23 cellular contexts compared by ENCODE assay signal in genomic region chr2:109681633-109682032, GRCh38.
DNase-seq lines count a peak whose midpoint lies in the region; ATAC-seq and TF ChIP-seq lines count a peak whose summit lies in the region.
"Had no signal": no experiment of that assay in that cellular context is flagged by ENCODE, and none has a peak within 500 bp of the region (broad histone marks: within the 10 kb centered on the region; RNA-seq: fewer than 3 reads in every experiment).

No MANE protein-coding gene starts in this region.

- H3K9me3 ChIP-seq in left ventricle myocardium inferior (replicated peaks) (no peaks in the 10 kb centered on the region), right atrium auricular region (no peaks in the 10 kb centered on the region)
- no peaks in the 10 kb centered on the region for H3K9me3 ChIP-seq in naive thymus-derived CD4-positive, alpha-beta T cell (ENCODE audit: control insufficient read depth in 2 of 3, low read length in 3 of 3)
- H3K9me3 ChIP-seq: BLaER1 treated with 17β-estradiol and CSF1 and Interleukin-3, amounts not matched to agents 10 nM and 100 nM; SJSA1 had no signal

- POLR2A ChIA-PET in naive thymus-derived CD4-positive, alpha-beta T cell (lab: Charles Lee), result no interaction called here

- peaks cover 54% of the 10 kb centered on the region for H3K4me1 Mint-ChIP-seq in mesothelial cell of epicardium
- no peaks in the 10 kb centered on the region for H3K4me1 Mint-ChIP-seq in stimulated activated memory B cell treated with anti-CD40 and anti-IgM and Interleukin-4, amounts not matched to agents 10 μg/mL and 1 μg/mL and 100 μg/mL, for 72 hours
- no peaks in the 10 kb centered on the region for H3K4me1 Mint-ChIP-seq in naive thymus-derived CD4-positive, alpha-beta T cell

- H3K27me3 ChIP-seq in left ventricle myocardium inferior (ENCODE audit: low read depth), result no peaks in the 10 kb centered on the region
- H3K27me3 ChIP-seq in right atrium auricular region, result no peaks in the 10 kb centered on the region
- no peaks in the 10 kb centered on the region for H3K27me3 ChIP-seq in naive thymus-derived CD4-positive, alpha-beta T cell (ENCODE audit: control insufficient read depth in 2 of 2, insufficient read depth in 2 of 2, low read length in 2 of 2)
- H3K27me3 ChIP-seq: BLaER1 treated with 17β-estradiol and CSF1 and Interleukin-3, amounts not matched to agents 10 nM and 100 nM; SJSA1 had no signal

- H3K27ac ChIP-seq in left ventricle myocardium inferior (replicated peaks) (peak overlapping the region; percentile 29), right atrium auricular region (no peak overlapping the region)
- H3K27ac ChIP-seq in naive thymus-derived CD4-positive, alpha-beta T cell (ENCODE audit: low read depth, low read length), result no peak overlapping the region
- H3K27ac ChIP-seq: BLaER1 treated with 17β-estradiol and CSF1 and Interleukin-3, amounts not matched to agents 10 nM and 100 nM; GM23248; KMS-11; SJSA1 had no signal

- H3K36me3 ChIP-seq in left ventricle myocardium inferior (no peaks in the 10 kb centered on the region), right atrium auricular region (no peaks in the 10 kb centered on the region)
- no peaks in the 10 kb centered on the region for H3K36me3 ChIP-seq in naive thymus-derived CD4-positive, alpha-beta T cell (ENCODE audit: control insufficient read depth in 2 of 3, insufficient read depth in 3 of 3, low read length in 3 of 3)
- H3K36me3 ChIP-seq: BLaER1 treated with 17β-estradiol and CSF1 and Interleukin-3, amounts not matched to agents 10 nM and 100 nM; SJSA1 had no signal

- CTCF ChIA-PET in naive thymus-derived CD4-positive, alpha-beta T cell (lab: Charles Lee), result no interaction called here

- H3K9me3 Mint-ChIP-seq in mesothelial cell of epicardium, result no peaks in the 10 kb centered on the region
- no peaks in the 10 kb centered on the region for H3K9me3 Mint-ChIP-seq in stimulated activated memory B cell treated with anti-CD40 and anti-IgM and Interleukin-4, amounts not matched to agents 10 μg/mL and 1 μg/mL and 100 μg/mL, for 72 hours
- H3K9me3 Mint-ChIP-seq in naive thymus-derived CD4-positive, alpha-beta T cell, result peaks cover 0 to under 1% (median 0%) of the 10 kb centered on the region in 11 donors
- H3K9me3 Mint-ChIP-seq: CD4-positive, alpha-beta memory T cell; H9 had no signal

- TF ChIP-seq CTCF in left ventricle myocardium inferior (IDR thresholded peaks at IDR 0.05; ENCODE audit: borderline replicate concordance), result no peak
- no peak for TF ChIP-seq CTCF in right atrium auricular region (IDR thresholded peaks at IDR 0.05)
- no peak for TF ChIP-seq CTCF in mesothelial cell of epicardium (IDR thresholded peaks at IDR 0.05; ENCODE audit: unreplicated experiment)

- H3K27ac Mint-ChIP-seq in mesothelial cell of epicardium, result peak overlapping the region; percentile 95
- H3K27ac Mint-ChIP-seq in stimulated activated memory B cell treated with anti-CD40 and anti-IgM and Interleukin-4, amounts not matched to agents 10 μg/mL and 1 μg/mL and 100 μg/mL, for 72 hours, result no peak overlapping the region
- no peak overlapping the region for H3K27ac Mint-ChIP-seq in naive thymus-derived CD4-positive, alpha-beta T cell
- H3K27ac Mint-ChIP-seq: CD4-positive, alpha-beta memory T cell; H9 had no signal

- no peaks in the 10 kb centered on the region for H3K36me3 Mint-ChIP-seq in mesothelial cell of epicardium
- H3K36me3 Mint-ChIP-seq in stimulated activated memory B cell treated with anti-CD40 and anti-IgM and Interleukin-4, amounts not matched to agents 10 μg/mL and 1 μg/mL and 100 μg/mL, for 72 hours, result no peaks in the 10 kb centered on the region
- no peaks in the 10 kb centered on the region for H3K36me3 Mint-ChIP-seq in naive thymus-derived CD4-positive, alpha-beta T cell
- H3K36me3 Mint-ChIP-seq: CD4-positive, alpha-beta memory T cell had no signal

- peak; percentile 10 for ATAC-seq in stimulated activated memory B cell treated with anti-CD40 and anti-IgM and Interleukin-4, amounts not matched to agents 10 μg/mL and 1 μg/mL and 100 μg/mL, for 72 hours
- no peak for ATAC-seq in GM21737 (IDR thresholded peaks at IDR 0.05; ENCODE audit: unreplicated experiment)
- ATAC-seq in naive thymus-derived CD4-positive, alpha-beta T cell, result no peak
- ATAC-seq: GM12878 had no signal

- H3K4me1 ChIP-seq in left ventricle myocardium inferior (peaks cover 34% of the 10 kb centered on the region), right atrium auricular region (no peaks in the 10 kb centered on the region)
- no peaks in the 10 kb centered on the region for H3K4me1 ChIP-seq in naive thymus-derived CD4-positive, alpha-beta T cell (ENCODE audit: control insufficient read depth in 2 of 2, insufficient read depth in 2 of 2, low read length in 2 of 2)
- H3K4me1 ChIP-seq: SJSA1 had no signal

- DNase-seq in left ventricle myocardium inferior (no peak), right atrium auricular region (ENCODE audit: low spot score) (no peak), mesothelial cell of epicardium (ENCODE audit: low spot score in 2 of 2, unreplicated experiment in 2 of 2) (no peak), NCI-H187 (lab: John Stamatoyannopoulos, UW) (no peak)
- DNase-seq in naive thymus-derived CD4-positive, alpha-beta T cell, result no peak
- DNase-seq: 8988T; CD4-positive, alpha-beta memory T cell; DND-41; GM23248; H9; IMR-90; NCI-H1105; NCI-H146; NCI-H2081 treated with DMSO at 0.1 percent for 48 hours; NCI-H446; NCI-H526; OCI-M1 had no signal

- H3K4me3 ChIP-seq in left ventricle myocardium inferior (no peak overlapping the region), right atrium auricular region (no peak overlapping the region)
- H3K4me3 ChIP-seq in naive thymus-derived CD4-positive, alpha-beta T cell (ENCODE audit: low read length), result no peak overlapping the region
- H3K4me3 ChIP-seq: BLaER1 treated with 17β-estradiol and CSF1 and Interleukin-3, amounts not matched to agents 10 nM and 100 nM; GM12878; GM23248; SJSA1 had no signal

- no peak overlapping the region for H3K4me3 Mint-ChIP-seq in mesothelial cell of epicardium
- no peak overlapping the region for H3K4me3 Mint-ChIP-seq in stimulated activated memory B cell treated with anti-CD40 and anti-IgM and Interleukin-4, amounts not matched to agents 10 μg/mL and 1 μg/mL and 100 μg/mL, for 72 hours
- no peak overlapping the region for H3K4me3 Mint-ChIP-seq in naive thymus-derived CD4-positive, alpha-beta T cell
- H3K4me3 Mint-ChIP-seq: CD4-positive, alpha-beta memory T cell; H9 had no signal

- H3K27me3 Mint-ChIP-seq in mesothelial cell of epicardium (ENCODE audit: low read depth), result no peaks in the 10 kb centered on the region
- H3K27me3 Mint-ChIP-seq in stimulated activated memory B cell treated with anti-CD40 and anti-IgM and Interleukin-4, amounts not matched to agents 10 μg/mL and 1 μg/mL and 100 μg/mL, for 72 hours, result peaks cover 12% of the 10 kb centered on the region
- peaks cover 3 to 26% (median 9%) of the 10 kb centered on the region in 5 donors for H3K27me3 Mint-ChIP-seq in naive thymus-derived CD4-positive, alpha-beta T cell

- intact Hi-C loops in left ventricle myocardium inferior (cut with micrococcal nuclease), result no loop called here
- intact Hi-C loops in naive thymus-derived CD4-positive, alpha-beta T cell (cut with micrococcal nuclease), result no loop called here
